ENCODE assay signal across 16 cellular contexts in the genomic region with DNA sequence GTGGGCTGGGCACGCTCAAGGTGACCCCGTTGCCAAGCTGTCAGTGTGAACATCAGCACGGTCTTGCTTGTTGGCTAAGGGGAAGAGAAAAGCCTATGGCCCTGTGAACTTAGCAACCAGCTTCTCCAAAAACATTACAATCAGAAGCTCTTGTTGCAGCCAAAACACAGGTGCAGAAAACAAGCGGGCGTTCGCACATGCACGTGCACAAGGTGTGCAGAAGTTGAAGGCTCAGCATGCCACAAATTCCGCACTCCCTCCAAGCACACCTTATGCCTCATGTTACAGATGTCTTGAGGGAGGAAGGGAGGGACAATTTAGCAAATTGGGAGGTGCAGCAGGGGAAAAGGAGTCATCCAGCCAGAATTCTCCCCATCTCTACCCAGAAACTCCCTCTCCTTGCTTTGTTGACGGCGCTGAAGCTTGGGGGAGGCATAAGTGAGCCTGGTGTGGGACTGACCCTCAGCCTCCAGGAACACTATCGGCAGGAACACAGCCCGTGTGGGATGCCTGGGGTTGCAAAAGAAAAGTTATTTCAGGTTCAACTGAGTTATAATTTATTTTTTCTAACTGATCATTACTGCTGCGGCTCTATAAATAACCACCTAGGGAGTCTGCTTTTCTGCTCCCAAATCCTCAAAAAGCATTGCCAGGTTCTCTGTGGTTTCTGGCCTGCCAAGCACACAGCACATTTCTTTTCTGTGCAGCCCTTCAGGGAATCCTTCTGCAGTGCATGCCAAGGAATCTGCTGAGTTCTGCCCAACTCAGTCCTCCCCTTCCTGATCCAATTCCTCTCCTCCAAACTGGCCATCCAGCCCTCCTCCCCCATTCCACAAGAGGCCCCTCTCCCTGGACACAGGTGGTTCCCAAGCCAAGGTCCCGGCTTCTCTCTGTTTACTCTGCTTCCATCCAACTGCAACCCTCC.
DNase-seq lines count a peak whose midpoint lies in the region; ATAC-seq and TF ChIP-seq lines count a peak whose summit lies in the region.
"Had no signal": no experiment of that assay in that cellular context is flagged by ENCODE, and none has a peak within 500 bp of the region (broad histone marks: within the 10 kb centered on the region; RNA-seq: fewer than 3 reads in every experiment).

No MANE protein-coding gene starts in this region.

- no peaks in the 10 kb centered on the region for H3K36me3 ChIP-seq in SK-N-SH (replicated peaks in 1 of 2; ENCODE audit: control insufficient read depth in 1 of 2, insufficient read depth in 2 of 2, low read length in 1 of 2)
- H3K36me3 ChIP-seq in psoas muscle (ENCODE audit: insufficient read depth in 1 of 2, low read depth in 1 of 2), result no peaks in the 10 kb centered on the region
- H3K36me3 ChIP-seq in BE2C, result no peaks in the 10 kb centered on the region
- H3K36me3 ChIP-seq: BLaER1 had no signal

- H3K4me2 ChIP-seq in SK-N-SH, result no peak overlapping the region
- H3K4me2 ChIP-seq: BLaER1 had no signal

- peaks cover 10% of the 10 kb centered on the region for H3F3A ChIP-seq in SK-N-SH (replicated peaks; ENCODE audit: insufficient read depth)

- no peaks in the 10 kb centered on the region for H3K9me3 ChIP-seq in SK-N-SH
- H3K9me3 ChIP-seq in psoas muscle, result no peaks in the 10 kb centered on the region
- no peaks in the 10 kb centered on the region for H3K9me3 ChIP-seq in BE2C
- H3K9me3 ChIP-seq: BLaER1 had no signal

- no peak overlapping the region for H2AFZ ChIP-seq in SK-N-SH (ENCODE audit: low read depth)

- intact Hi-C loops in psoas muscle (cut with DNase I), result no loop called here

- 94% methylated on average over 14 of the region's 14 CpGs for WGBS in SK-N-SH (ENCODE audit: low lambda C conversion rate)
- WGBS in psoas muscle, 3 donors, result 53 to 65% (median 54%) methylated on average over 14 of the region's 14 CpGs

- TF ChIP-seq EP300 in SK-N-SH (IDR thresholded peaks at IDR 0.05; ENCODE audit: borderline replicate concordance in 1 of 2, low read depth in 1 of 2, low read length in 1 of 2), result no peak

- POLR2A ChIA-PET in SK-N-SH (lab: Yijun Ruan, JAX), result no interaction called here

- DNase-seq in GM03348 (ENCODE audit: low spot score), result peak; percentile 69
- no peak for DNase-seq in SK-N-SH
- DNase-seq in fibroblast of the aortic adventitia (ENCODE audit: low read depth), result peak; percentile 92
- no peak for DNase-seq in psoas muscle
- no peak for DNase-seq in retina
- no peak for DNase-seq in BE2C
- DNase-seq in NK-92 treated with Interleukin-12 subunit alpha and Interleukin-12 subunit beta, amount 100 ng/mL, for 24 hours (lab: John Stamatoyannopoulos, UW), result no peak
- DNase-seq in DMS153 (lab: John Stamatoyannopoulos, UW), result no peak
- DNase-seq: HFFc6; Kasumi-1; NCI-H1417 treated with DMSO at 0.1 percent for 48 hours; stimulated activated CD4-positive, alpha-beta T cell treated with anti-CD3 and anti-CD28 coated beads, Interleukin-15, amount 100 ng/mL, for 24 hours; stimulated activated naive CD8-positive, alpha-beta T cell treated with anti-CD3 and anti-CD28 coated beads, Interleukin-15, amount 100 ng/mL, for 72 hours; SW 1271 had no signal

- peak in 3 of 4 donors; percentile 33 to 52 (median 38) for ATAC-seq in psoas muscle
- ATAC-seq: stimulated activated naive CD8-positive, alpha-beta T cell treated with anti-CD3 and anti-CD28 coated beads, Interleukin-15, amount 100 ng/mL, for 72 hours had no signal

- H3K79me2 ChIP-seq in SK-N-SH (ENCODE audit: insufficient read depth), result no peaks in the 10 kb centered on the region

- no peaks in the 10 kb centered on the region for H3K27me3 ChIP-seq in SK-N-SH (ENCODE audit: insufficient read depth)
- no peaks in the 10 kb centered on the region for H3K27me3 ChIP-seq in psoas muscle (ENCODE audit: insufficient read depth in 3 of 3, low read length in 2 of 3)
- no peaks in the 10 kb centered on the region for H3K27me3 ChIP-seq in BE2C
- H3K27me3 ChIP-seq: BLaER1, dorsolateral prefrontal cortex had no signal

- CTCF ChIA-PET in SK-N-SH (lab: Yijun Ruan, JAX), result interaction anchor here (0.6 kb wide), 1 partner anchor 380 kb away, joined by 3 read pairs; no protein-coding TSS in a partner anchor

- no peaks in the 10 kb centered on the region for H4K20me1 ChIP-seq in SK-N-SH (ENCODE audit: insufficient read depth)
- H4K20me1 ChIP-seq: BLaER1 had no signal

- H3K27ac ChIP-seq in SK-N-SH (ENCODE audit: low read depth in 2 of 2, low read length in 1 of 2) (no peak overlapping the region), psoas muscle (no peak overlapping the region)
- H3K27ac ChIP-seq: BLaER1 had no signal

- H3K4me3 ChIP-seq in SK-N-SH (ENCODE audit: low read depth in 2 of 2, low read length in 1 of 2) (no peak overlapping the region), fibroblast of the aortic adventitia (ENCODE audit: low read depth, low read length) (no peak overlapping the region), psoas muscle (no peak overlapping the region), BE2C (ENCODE audit: low read depth, low read length) (no peak overlapping the region)
- H3K4me3 ChIP-seq: BLaER1, dorsolateral prefrontal cortex had no signal

- no peak overlapping the region for H3K9ac ChIP-seq in SK-N-SH
- H3K9ac ChIP-seq: BLaER1 had no signal

- peaks cover 4 to 20% of the 10 kb centered on the region in 2 experiments for H3K4me1 ChIP-seq in SK-N-SH (ENCODE audit: control insufficient read depth in 1 of 2, insufficient read depth in 2 of 2, low read depth in 1 of 2, low read length in 1 of 2)
- peaks cover 26% of the 10 kb centered on the region for H3K4me1 ChIP-seq in psoas muscle
- H3K4me1 ChIP-seq in BE2C, result no peaks in the 10 kb centered on the region
- H3K4me1 ChIP-seq: BLaER1 had no signal

- no peak for TF ChIP-seq RAD21 in SK-N-SH (IDR thresholded peaks at IDR 0.05; ENCODE audit: low read length)

- H3K9me2 ChIP-seq in SK-N-SH, result no peaks in the 10 kb centered on the region

- no peak for TF ChIP-seq CTCF in SK-N-SH (IDR thresholded peaks at IDR 0.05)
- no peak for TF ChIP-seq CTCF in fibroblast of the aortic adventitia (IDR thresholded peaks at IDR 0.05; ENCODE audit: insufficient read depth, low read length)
- TF ChIP-seq CTCF in psoas muscle (IDR thresholded peaks at IDR 0.05), result no peak
- no peak for TF ChIP-seq CTCF in BE2C (IDR thresholded peaks at IDR 0.05; ENCODE audit: low read depth, low read length)

TF ChIP-seq in SK-N-SH, 30 proteins besides CTCF, POLR2A, EP300 and RAD21:
- TF ChIP-seq GABPA (IDR thresholded peaks at IDR 0.05; ENCODE audit: low read depth) (no peak), NFIC (IDR thresholded peaks at IDR 0.05; ENCODE audit: borderline replicate concordance) (peak; percentile 31; the same call in 1 of the 2 replicates), SMC3 (IDR thresholded peaks at IDR 0.05; ENCODE audit: low read depth, low read length) (no peak), TAF1 (IDR thresholded peaks at IDR 0.05; ENCODE audit: borderline replicate concordance, low read depth, low read length) (no peak), FOXM1 (IDR thresholded peaks at IDR 0.05; ENCODE audit: low read depth) (no peak)
- TF ChIP-seq, protein P1, sequence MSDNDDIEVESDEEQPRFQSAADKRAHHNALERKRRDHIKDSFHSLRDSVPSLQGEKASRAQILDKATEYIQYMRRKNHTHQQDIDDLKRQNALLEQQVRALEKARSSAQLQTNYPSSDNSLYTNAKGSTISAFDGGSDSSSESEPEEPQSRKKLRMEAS (IDR thresholded peaks at IDR 0.05; ENCODE audit: low read depth), result no peak

Comparison
In these comparisons a context has a peak if more than half of its experiments do, and no peak if none do; other contexts are left out.
1. DNase-seq: peak in GM03348 (single experiment) and fibroblast of the aortic adventitia (single experiment); none in SK-N-SH (single experiment), psoas muscle (0 of 2), retina (single experiment), BE2C (single experiment), NK-92 treated with Interleukin-12 subunit alpha and Interleukin-12 subunit beta, amount 100 ng/mL, for 24 hours (single experiment) and DMS153 (single experiment).